In genomic region chr9:118568704-118569103, GRCh38 we compare ENCODE assay signal across 18 cellular contexts.
DNase-seq lines count a peak whose midpoint lies in the region; FAIRE-seq and TF ChIP-seq lines count a peak whose summit lies in the region.
"Had no signal": no experiment of that assay in that cellular context is flagged by ENCODE, and none has a peak within 500 bp of the region (broad histone marks: within the 10 kb centered on the region; RNA-seq: fewer than 3 reads in every experiment).

No MANE protein-coding gene starts in this region.

- H3K18ac ChIP-seq in mesenchymal stem cell (ENCODE audit: low read depth in 1 of 2, low read length in 2 of 2), result no peak overlapping the region

- TF ChIP-seq EP300 in suprapubic skin (IDR thresholded peaks at IDR 0.05), result no peak

- CTCF ChIA-PET in endothelial cell of umbilical vein (lab: Charles Lee), result no interaction called here

- H2AFZ ChIP-seq in endothelial cell of umbilical vein (ENCODE audit: low read depth, low read length) (no peak overlapping the region), mesenchymal stem cell (ENCODE audit: low read depth, low read length) (no peak overlapping the region)
- H2AFZ ChIP-seq: GM23248 had no signal

- no peak overlapping the region for H4K91ac ChIP-seq in mesenchymal stem cell (ENCODE audit: low read length)

- no peak overlapping the region for H2BK120ac ChIP-seq in mesenchymal stem cell (ENCODE audit: low read depth, low read length)

- no peak overlapping the region for H2BK5ac ChIP-seq in mesenchymal stem cell (ENCODE audit: low read depth, low read length, poor library complexity, severe bottlenecking)

- no peaks in the 10 kb centered on the region for H4K20me1 ChIP-seq in endothelial cell of umbilical vein (replicated peaks; ENCODE audit: control insufficient read depth, extremely low read depth, insufficient read depth, low read length)

- intact Hi-C loops in endothelial cell of umbilical vein (cut with micrococcal nuclease), result no loop called here

- POLR2A ChIA-PET in endothelial cell of umbilical vein (lab: Charles Lee), result no interaction called here

- FAIRE-seq in H54 (lab: Jason Lieb, UNC) (peak; percentile 27), endothelial cell of umbilical vein (lab: Jason Lieb, UNC) (no peak)
- FAIRE-seq: GM12878, HTR-8/SVneo, K562 had no signal

- H3K27me3 ChIP-seq in endothelial cell of umbilical vein (ENCODE audit: control insufficient read depth in 2 of 2, insufficient read depth in 2 of 2, low read length in 2 of 2) (peaks cover 0 to 2% of the 10 kb centered on the region in 2 experiments), mesenchymal stem cell (ENCODE audit: control insufficient read depth in 1 of 2, insufficient read depth in 1 of 2, low read length in 2 of 2) (no peaks in the 10 kb centered on the region), suprapubic skin (no peaks in the 10 kb centered on the region), WERI-Rb-1 (ENCODE audit: insufficient read depth, low read depth, severe bottlenecking) (no peaks in the 10 kb centered on the region)
- H3K27me3 ChIP-seq: BE2C had no signal

- H3K4ac ChIP-seq in mesenchymal stem cell (ENCODE audit: low read depth in 1 of 2, low read length in 2 of 2), result no peak overlapping the region

- no peak overlapping the region for H3K14ac ChIP-seq in mesenchymal stem cell (ENCODE audit: low read length in 2 of 2)

- H3K23ac ChIP-seq in mesenchymal stem cell (ENCODE audit: low read length in 2 of 2), result no peak overlapping the region

- H3K27ac ChIP-seq in endothelial cell of umbilical vein (ENCODE audit: insufficient read depth, low read depth, low read length), result no peak overlapping the region
- H3K27ac ChIP-seq in mesenchymal stem cell (ENCODE audit: low read length, poor library complexity, severe bottlenecking), result no peak overlapping the region
- no peak overlapping the region for H3K27ac ChIP-seq in suprapubic skin
- H3K27ac ChIP-seq in WERI-Rb-1, result no peak overlapping the region
- H3K27ac ChIP-seq: GM23248 had no signal

- H3K4me2 ChIP-seq in endothelial cell of umbilical vein (ENCODE audit: insufficient read depth, low read length), result no peak overlapping the region
- H3K4me2 ChIP-seq in mesenchymal stem cell (ENCODE audit: low read length, poor library complexity, severe bottlenecking), result no peak overlapping the region

- DNase-seq in H54 (ENCODE audit: insufficient read length, low spot score), result no peak
- DNase-seq in endothelial cell of umbilical vein (ENCODE audit: low read depth, low spot score), result peak; percentile 12
- peak; percentile 21 for DNase-seq in mesenchymal stem cell
- no peak for DNase-seq in suprapubic skin (ENCODE audit: low spot score in 2 of 2)
- DNase-seq in WERI-Rb-1, result no peak
- DNase-seq in NCI-H774 (lab: John Stamatoyannopoulos, UW), result no peak
- DNase-seq: BE2C; C1 segment of cervical spinal cord; CD4-positive, CD25-positive, alpha-beta regulatory T cell; CD8-positive, alpha-beta memory T cell; DMS79 treated with DMSO at 0.1 percent for 48 hours; EL; GM23248; HCEC 1CT; IMR-90 had no signal

- H3K9me1 ChIP-seq in endothelial cell of umbilical vein (replicated peaks; ENCODE audit: control insufficient read depth, extremely low read depth, insufficient read depth, low read length), result no peaks in the 10 kb centered on the region

- no peaks in the 10 kb centered on the region for H3K79me1 ChIP-seq in mesenchymal stem cell (replicated peaks; ENCODE audit: low read length, poor library complexity, severe bottlenecking)

- TF ChIP-seq CTCF in endothelial cell of umbilical vein (IDR thresholded peaks at IDR 0.05; ENCODE audit: extremely low read depth in 1 of 2, insufficient read depth in 1 of 2, low read depth in 1 of 2, low read length in 2 of 2) (no peak), suprapubic skin (IDR thresholded peaks at IDR 0.05) (no peak), WERI-Rb-1 (IDR thresholded peaks at IDR 0.05; ENCODE audit: low read depth, low read length) (no peak)

- H4K8ac ChIP-seq in mesenchymal stem cell (ENCODE audit: low read length), result no peak overlapping the region

- TF ChIP-seq POLR2A in H54 (IDR thresholded peaks at IDR 0.05; ENCODE audit: low read depth, low read length), result no peak
- TF ChIP-seq POLR2A in endothelial cell of umbilical vein (IDR thresholded peaks at IDR 0.05; ENCODE audit: low read depth, low read length), result no peak
- TF ChIP-seq POLR2A in suprapubic skin (IDR thresholded peaks at IDR 0.05), result no peak

- no peak overlapping the region for H2AK5ac ChIP-seq in mesenchymal stem cell (ENCODE audit: low read length, severe bottlenecking)

- H2BK12ac ChIP-seq in mesenchymal stem cell (ENCODE audit: low read length in 2 of 2), result no peak overlapping the region

- dilution Hi-C loops in endothelial cell of umbilical vein (cut with MboI; ENCODE audit: extremely low pct_ligation_motif_present, low sequenced_read_pairs), result no loop called here

- H3K36me3 ChIP-seq in endothelial cell of umbilical vein (ENCODE audit: control insufficient read depth in 2 of 2, extremely low read depth in 1 of 2, insufficient read depth in 2 of 2, low read length in 2 of 2) (no peaks in the 10 kb centered on the region), mesenchymal stem cell (ENCODE audit: control insufficient read depth in 1 of 2, insufficient read depth in 2 of 2, low read depth in 1 of 2, low read length in 2 of 2) (no peaks in the 10 kb centered on the region), suprapubic skin (no peaks in the 10 kb centered on the region), WERI-Rb-1 (no peaks in the 10 kb centered on the region)
- H3K36me3 ChIP-seq: BE2C had no signal

- no peaks in the 10 kb centered on the region for H3K4me1 ChIP-seq in endothelial cell of umbilical vein (ENCODE audit: control insufficient read depth, extremely low read depth, insufficient read depth, low read length)
- H3K4me1 ChIP-seq in mesenchymal stem cell (ENCODE audit: control insufficient read depth, insufficient read depth, low read depth, low read length), result no peaks in the 10 kb centered on the region
- no peaks in the 10 kb centered on the region for H3K4me1 ChIP-seq in suprapubic skin
- H3K4me1 ChIP-seq: BE2C had no signal

- H3K9ac ChIP-seq in endothelial cell of umbilical vein (replicated peaks; ENCODE audit: extremely low read depth, insufficient read depth, low read length) (no peak overlapping the region), mesenchymal stem cell (ENCODE audit: low read length) (no peak overlapping the region)
- H3K9ac ChIP-seq: GM23248 had no signal

- H3K4me3 ChIP-seq in endothelial cell of umbilical vein (replicated peaks in 1 of 3; ENCODE audit: insufficient read depth in 1 of 3, low read depth in 1 of 3, low read length in 3 of 3), result no peak overlapping the region
- H3K4me3 ChIP-seq in mesenchymal stem cell (ENCODE audit: insufficient read depth in 1 of 2, low read depth in 1 of 2, low read length in 2 of 2), result no peak overlapping the region
- H3K4me3 ChIP-seq in suprapubic skin, result no peak overlapping the region
- no peak overlapping the region for H3K4me3 ChIP-seq in WERI-Rb-1 (ENCODE audit: low read depth, low read length)
- H3K4me3 ChIP-seq: GM12878, GM23248, K562 had no signal

- BruUV-seq in endothelial cell of umbilical vein (replicated peaks; lab: Mats Ljungman, UMichigan), result no TSS peak

- 22% methylated on average over 3 of the region's 3 CpGs for WGBS in mesenchymal stem cell
- WGBS in suprapubic skin, result 47% methylated on average over 3 of the region's 3 CpGs

- H2BK15ac ChIP-seq in mesenchymal stem cell (ENCODE audit: low read depth, poor library complexity, severe bottlenecking), result no peak overlapping the region

- H3K9me3 ChIP-seq in endothelial cell of umbilical vein (replicated peaks; ENCODE audit: control insufficient read depth, insufficient read depth, low read length) (no peaks in the 10 kb centered on the region), mesenchymal stem cell (ENCODE audit: control insufficient read depth, low read length) (no peaks in the 10 kb centered on the region), suprapubic skin (no peaks in the 10 kb centered on the region), WERI-Rb-1 (ENCODE audit: severe bottlenecking) (no peaks in the 10 kb centered on the region)
- H3K9me3 ChIP-seq: BE2C had no signal

- no peaks in the 10 kb centered on the region for H3K79me2 ChIP-seq in endothelial cell of umbilical vein (ENCODE audit: control insufficient read depth, insufficient read depth, low read length)

TF ChIP-seq in endothelial cell of umbilical vein, 7 proteins besides CTCF, POLR2A, EP300 and RAD21:
- TF ChIP-seq EZH2 (IDR thresholded peaks at IDR 0.05; ENCODE audit: borderline replicate concordance, low read depth, low read length, severe bottlenecking) (no peak), MAX (IDR thresholded peaks at IDR 0.05; ENCODE audit: insufficient read depth, insufficient read length) (no peak), JUN (IDR thresholded peaks at IDR 0.05; ENCODE audit: borderline replicate concordance, insufficient read depth, insufficient read length, low read depth) (no peak), MYC (IDR thresholded peaks at IDR 0.05; ENCODE audit: low read depth, low read length) (no peak), POLR2AphosphoS5 (IDR thresholded peaks at IDR 0.05; ENCODE audit: insufficient read depth, low read depth, low read length) (no peak)
TF ChIP-seq in endothelial cell of umbilical vein: peak in this region for 0.

Comparison
In these comparisons a context has a peak if more than half of its experiments do, and no peak if none do; other contexts are left out.
1. DNase-seq: peak in endothelial cell of umbilical vein (single experiment) and mesenchymal stem cell (single experiment); none in H54 (single experiment), suprapubic skin (0 of 2), WERI-Rb-1 (single experiment) and NCI-H774 (single experiment).